1 cellular context compared by ENCODE assay signal in the genomic region with DNA sequence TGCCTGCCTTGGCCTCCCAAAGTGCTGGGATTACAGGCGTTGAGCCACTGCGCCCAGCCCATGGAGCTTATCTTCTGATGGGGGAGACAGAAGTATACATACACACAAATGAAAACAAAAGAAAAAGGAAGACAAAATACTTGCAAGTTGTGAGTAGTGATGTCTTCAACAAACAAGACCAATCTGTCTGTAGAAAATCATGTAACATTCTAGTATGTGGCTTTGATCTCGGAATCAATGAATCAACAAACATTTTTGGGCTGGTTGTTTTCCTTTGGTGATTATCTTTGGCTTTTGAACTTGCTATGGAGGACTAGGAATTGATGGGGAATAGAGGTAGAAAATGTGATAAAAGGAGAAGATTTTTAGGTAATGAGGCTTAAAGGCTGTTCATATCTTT.
A peak's percentile ranks its signal among the peaks of the same experiment; 100 is the strongest.
TF ChIP-seq lines count a peak whose summit lies in the region.

No MANE protein-coding gene starts in this region.

TF ChIP-seq in HepG2, 621 proteins besides CTCF, POLR2A, EP300 and RAD21 (continued from another document):
- TF ChIP-seq, protein P1, sequence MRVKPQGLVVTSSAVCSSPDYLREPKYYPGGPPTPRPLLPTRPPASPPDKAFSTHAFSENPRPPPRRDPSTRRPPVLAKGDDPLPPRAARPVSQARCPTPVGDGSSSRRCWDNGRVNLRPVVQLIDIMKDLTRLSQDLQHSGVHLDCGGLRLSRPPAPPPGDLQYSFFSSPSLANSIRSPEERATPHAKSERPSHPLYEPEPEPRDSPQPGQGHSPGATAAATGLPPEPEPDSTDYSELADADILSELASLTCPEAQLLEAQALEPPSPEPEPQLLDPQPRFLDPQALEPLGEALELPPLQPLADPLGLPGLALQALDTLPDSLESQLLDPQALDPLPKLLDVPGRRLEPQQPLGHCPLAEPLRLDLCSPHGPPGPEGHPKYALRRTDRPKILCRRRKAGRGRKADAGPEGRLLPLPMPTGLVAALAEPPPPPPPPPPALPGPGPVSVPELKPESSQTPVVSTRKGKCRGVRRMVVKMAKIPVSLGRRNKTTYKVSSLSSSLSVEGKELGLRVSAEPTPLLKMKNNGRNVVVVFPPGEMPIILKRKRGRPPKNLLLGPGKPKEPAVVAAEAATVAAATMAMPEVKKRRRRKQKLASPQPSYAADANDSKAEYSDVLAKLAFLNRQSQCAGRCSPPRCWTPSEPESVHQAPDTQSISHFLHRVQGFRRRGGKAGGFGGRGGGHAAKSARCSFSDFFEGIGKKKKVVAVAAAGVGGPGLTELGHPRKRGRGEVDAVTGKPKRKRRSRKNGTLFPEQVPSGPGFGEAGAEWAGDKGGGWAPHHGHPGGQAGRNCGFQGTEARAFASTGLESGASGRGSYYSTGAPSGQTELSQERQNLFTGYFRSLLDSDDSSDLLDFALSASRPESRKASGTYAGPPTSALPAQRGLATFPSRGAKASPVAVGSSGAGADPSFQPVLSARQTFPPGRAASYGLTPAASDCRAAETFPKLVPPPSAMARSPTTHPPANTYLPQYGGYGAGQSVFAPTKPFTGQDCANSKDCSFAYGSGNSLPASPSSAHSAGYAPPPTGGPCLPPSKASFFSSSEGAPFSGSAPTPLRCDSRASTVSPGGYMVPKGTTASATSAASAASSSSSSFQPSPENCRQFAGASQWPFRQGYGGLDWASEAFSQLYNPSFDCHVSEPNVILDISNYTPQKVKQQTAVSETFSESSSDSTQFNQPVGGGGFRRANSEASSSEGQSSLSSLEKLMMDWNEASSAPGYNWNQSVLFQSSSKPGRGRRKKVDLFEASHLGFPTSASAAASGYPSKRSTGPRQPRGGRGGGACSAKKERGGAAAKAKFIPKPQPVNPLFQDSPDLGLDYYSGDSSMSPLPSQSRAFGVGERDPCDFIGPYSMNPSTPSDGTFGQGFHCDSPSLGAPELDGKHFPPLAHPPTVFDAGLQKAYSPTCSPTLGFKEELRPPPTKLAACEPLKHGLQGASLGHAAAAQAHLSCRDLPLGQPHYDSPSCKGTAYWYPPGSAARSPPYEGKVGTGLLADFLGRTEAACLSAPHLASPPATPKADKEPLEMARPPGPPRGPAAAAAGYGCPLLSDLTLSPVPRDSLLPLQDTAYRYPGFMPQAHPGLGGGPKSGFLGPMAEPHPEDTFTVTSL (CRISPR knock-in tag; IDR thresholded peaks at IDR 0.05; ENCODE audit: borderline replicate concordance): peak; percentile 62; the same call in 1 of the 2 replicates
- TF ChIP-seq ZSCAN29 (CRISPR knock-in tag; conservative IDR thresholded peaks at IDR 0.05): no peak
- no peak for TF ChIP-seq ZBTB7B (CRISPR knock-in tag; IDR thresholded peaks at IDR 0.05)
- no peak for TF ChIP-seq KMT2B (CRISPR knock-in tag; IDR thresholded peaks at IDR 0.05)
- TF ChIP-seq FOXJ3 (CRISPR knock-in tag; IDR thresholded peaks at IDR 0.05; ENCODE audit: borderline replicate concordance): peak; percentile 43; the same call in 1 of the 2 replicates
- no peak for TF ChIP-seq ZBTB42 (CRISPR knock-in tag; IDR thresholded peaks at IDR 0.05)
- no peak for TF ChIP-seq ZNF563 (CRISPR knock-in tag; IDR thresholded peaks at IDR 0.05)
- no peak for TF ChIP-seq KAT7 (CRISPR knock-in tag; IDR thresholded peaks at IDR 0.05; ENCODE audit: borderline replicate concordance)
- no peak for TF ChIP-seq TBX3 (IDR thresholded peaks at IDR 0.05; ENCODE audit: borderline replicate concordance)
- TF ChIP-seq PAWR (CRISPR knock-in tag; IDR thresholded peaks at IDR 0.05; ENCODE audit: borderline replicate concordance): no peak
- no peak for TF ChIP-seq SOX13 (IDR thresholded peaks at IDR 0.05)
- peak in 1 of 2 experiments; percentile 82; a peak in 2 of 4 replicates for TF ChIP-seq SOX13 (CRISPR knock-in tag; conservative IDR thresholded peaks at IDR 0.05 in 1 of 2, IDR thresholded peaks at IDR 0.05 in 1 of 2)
- no peak for TF ChIP-seq ISL2 (CRISPR knock-in tag; IDR thresholded peaks at IDR 0.05)
- no peak for TF ChIP-seq HOXA9 (CRISPR knock-in tag; IDR thresholded peaks at IDR 0.05; ENCODE audit: borderline replicate concordance)
- 0 out of 2 replicates have a peak, but pooled peaks have one; percentile 36 for TF ChIP-seq NCOA2 (CRISPR knock-in tag; IDR thresholded peaks at IDR 0.05)
- TF ChIP-seq BATF2 (CRISPR knock-in tag; IDR thresholded peaks at IDR 0.05): no peak
- peak; percentile 65; the same call in 1 of the 2 replicates for TF ChIP-seq ZMYM3 (CRISPR knock-in tag; IDR thresholded peaks at IDR 0.05)
- TF ChIP-seq NR2F6 (IDR thresholded peaks at IDR 0.05): peak; percentile 31; the same call in 1 of the 2 replicates
- TF ChIP-seq NR2F6 (CRISPR knock-in tag; IDR thresholded peaks at IDR 0.05): no peak
- TF ChIP-seq ZMYM2 (CRISPR knock-in tag; IDR thresholded peaks at IDR 0.05): peak; percentile 27; the same call in 1 of the 2 replicates
- no peak for TF ChIP-seq KLF15 (CRISPR knock-in tag; IDR thresholded peaks at IDR 0.05; ENCODE audit: borderline replicate concordance)
